ENCODE assay signal across 14 cellular contexts in the genomic region with DNA sequence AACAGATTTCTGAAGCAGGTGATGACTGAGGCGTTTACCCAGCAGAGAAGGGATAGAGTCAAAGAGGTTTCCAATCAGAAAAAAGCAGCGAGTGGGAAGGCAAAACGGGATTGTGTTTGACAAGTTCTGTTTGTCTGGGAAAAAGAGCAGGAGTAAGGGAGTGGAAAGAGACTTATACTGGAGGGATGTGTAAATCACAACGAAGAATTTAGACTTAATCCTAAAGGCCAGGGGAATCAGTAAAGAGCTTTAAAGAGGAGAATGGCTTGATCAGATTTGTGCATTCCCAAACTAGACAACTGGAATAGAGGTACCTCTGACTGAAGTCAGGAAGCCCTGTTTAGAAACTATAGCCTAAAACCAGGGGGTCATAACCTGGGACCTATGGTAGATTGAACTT. TPM values are rescaled to one million over a fixed set of nuclear protein-coding genes. Genes with fewer than 3 reads are reported as not detected.
DNase-seq lines count a peak whose midpoint lies in the region; ATAC-seq, FAIRE-seq and TF ChIP-seq lines count a peak whose summit lies in the region.
"Had no signal": no experiment of that assay in that cellular context is flagged by ENCODE, and none has a peak within 500 bp of the region (broad histone marks: within the 10 kb centered on the region; RNA-seq: fewer than 3 reads in every experiment).

No MANE protein-coding gene starts in this region.

- H3K9me2 ChIP-seq in GM23338 (ENCODE audit: insufficient read depth): no peaks in the 10 kb centered on the region

- DNase-seq in D721Med (ENCODE audit: insufficient read length, low spot score) (peak; percentile 26), GM23338 (ENCODE audit: low spot score) (no peak), WTC11 (ENCODE audit: low spot score) (no peak), nephron progenitor cell (no peak), Peyer's patch (no peak), OCI-M1 (lab: John Stamatoyannopoulos, UW) (no peak), MCF 10A (ENCODE audit: unreplicated experiment) (no peak)
- DNase-seq: C1 segment of cervical spinal cord; CD4-positive, alpha-beta memory T cell; DND-41; GM23248 had no signal

- no peaks in the 10 kb centered on the region for H3K9me3 ChIP-seq in Peyer's patch

- BruUV-seq in MCF 10A (replicated peaks; lab: Mats Ljungman, UMichigan): no TSS peak

- H3K4me2 ChIP-seq in GM23338: peak overlapping the region; percentile 42; the same call in 1 of the 2 replicates

- H3K79me2 ChIP-seq in GM23338 (replicated peaks; ENCODE audit: insufficient read depth): peaks cover 35% of the 10 kb centered on the region

- no peak for FAIRE-seq in D721Med (lab: Jason Lieb, UNC)
- FAIRE-seq: G401.6, GM12892 had no signal

- POLR2A ChIA-PET in WTC11 (lab: Charles Lee): no interaction called here
- POLR2A ChIA-PET in MCF 10A (lab: Yijun Ruan, JAX): no interaction called here

- H3K4me1 Mint-ChIP-seq in GM23338 (peaks cover 21% of the 10 kb centered on the region), WTC11 (peaks cover 24% of the 10 kb centered on the region), nephron progenitor cell (peaks cover 6% of the 10 kb centered on the region), MCF 10A (ENCODE audit: insufficient read depth, unreplicated experiment) (no peaks in the 10 kb centered on the region)

- H3K27ac ChIP-seq in GM23338 (ENCODE audit: low read depth): peak overlapping the region; percentile 83
- H3K27ac ChIP-seq in Peyer's patch: no peak overlapping the region
- H3K27ac ChIP-seq: GM23248 had no signal

- TF ChIP-seq CTCF in D721Med (IDR thresholded peaks at IDR 0.05; ENCODE audit: insufficient read depth, missing control alignments) (no peak), GM23338 (conservative IDR thresholded peaks at IDR 0.05; ENCODE audit: low read depth in 2 of 2) (no peak), WTC11 (IDR thresholded peaks at IDR 0.05) (no peak), nephron progenitor cell (IDR thresholded peaks at IDR 0.05) (no peak), Peyer's patch (IDR thresholded peaks at IDR 0.05) (no peak), MCF 10A (IDR thresholded peaks at IDR 0.05; ENCODE audit: unreplicated experiment) (no peak)

- no peak for ATAC-seq in GM23338
- no peak for ATAC-seq in WTC11

- H3K27me3 Mint-ChIP-seq in GM23338 (ENCODE audit: insufficient read depth, low read depth, poor library complexity) (peaks cover 3% of the 10 kb centered on the region), WTC11 (ENCODE audit: low read depth) (no peaks in the 10 kb centered on the region), nephron progenitor cell (ENCODE audit: low read depth, poor library complexity) (peaks cover 5% of the 10 kb centered on the region), MCF 10A (ENCODE audit: insufficient read depth, unreplicated experiment) (no peaks in the 10 kb centered on the region)
- H3K27me3 Mint-ChIP-seq: CD4-positive, alpha-beta memory T cell had no signal

- H3K4me1 ChIP-seq in GM23338 (ENCODE audit: insufficient read depth): peaks cover 17% of the 10 kb centered on the region
- H3K4me1 ChIP-seq in Peyer's patch: no peaks in the 10 kb centered on the region

- H2AFZ ChIP-seq in GM23338: no peak overlapping the region; the same call in 1 of the 2 replicates
- H2AFZ ChIP-seq: GM23248 had no signal

- H3K36me3 Mint-ChIP-seq in GM23338 (ENCODE audit: low read depth) (peaks cover 5% of the 10 kb centered on the region; the same call in 2 of the 3 replicates), WTC11 (no peaks in the 10 kb centered on the region), nephron progenitor cell (ENCODE audit: low read depth) (no peaks in the 10 kb centered on the region), MCF 10A (ENCODE audit: insufficient read depth, unreplicated experiment) (no peaks in the 10 kb centered on the region)
- H3K36me3 Mint-ChIP-seq: CD4-positive, alpha-beta memory T cell had no signal

- H3K4me3 ChIP-seq in GM23338 (no peak overlapping the region), Peyer's patch (no peak overlapping the region)
- H3K4me3 ChIP-seq: GM23248 had no signal

- H3F3A ChIP-seq in GM23338 (replicated peaks; ENCODE audit: low read depth): 0 out of 2 replicates have a peak, but pooled peaks cover 4% of the 10 kb centered on the region

- H3K27me3 ChIP-seq in GM23338 (ENCODE audit: insufficient read depth): no peaks in the 10 kb centered on the region
- no peaks in the 10 kb centered on the region for H3K27me3 ChIP-seq in Peyer's patch

- CTCF ChIA-PET in WTC11 (lab: Charles Lee) (interaction anchor here (1.0 kb wide), 2 partner anchors 14 to 32 kb away, joined by 3 read pairs; no protein-coding TSS in a partner anchor), MCF 10A (lab: Yijun Ruan, JAX) (interaction anchor here (0.8 kb wide), 1 partner anchor 35 kb away, joined by 4 read pairs; no protein-coding TSS in a partner anchor)

- H3K4me3 Mint-ChIP-seq in GM23338 (no peak overlapping the region; the same call in 2 of the 3 replicates), WTC11 (no peak overlapping the region), nephron progenitor cell (no peak overlapping the region), MCF 10A (ENCODE audit: unreplicated experiment) (no peak overlapping the region)
- H3K4me3 Mint-ChIP-seq: CD4-positive, alpha-beta memory T cell; H9 had no signal

- H3K36me3 ChIP-seq in GM23338 (ENCODE audit: insufficient read depth) (no peaks in the 10 kb centered on the region), Peyer's patch (no peaks in the 10 kb centered on the region)

- H3K27ac Mint-ChIP-seq in GM23338 (no peak overlapping the region), WTC11 (peak overlapping the region; percentile 19), nephron progenitor cell (peak overlapping the region; percentile 0), MCF 10A (ENCODE audit: low read depth, unreplicated experiment) (no peak overlapping the region)
- H3K27ac Mint-ChIP-seq: CD4-positive, alpha-beta memory T cell had no signal

- intact Hi-C loops in MCF 10A (cut with micrococcal nuclease): no loop called here

- H4K20me1 ChIP-seq in GM23338 (replicated peaks; ENCODE audit: insufficient read depth): no peaks in the 10 kb centered on the region

- no peak for TF ChIP-seq POLR2A in Peyer's patch (IDR thresholded peaks at IDR 0.05)

- H3K9me3 Mint-ChIP-seq in GM23338 (no peaks in the 10 kb centered on the region), WTC11 (no peaks in the 10 kb centered on the region), nephron progenitor cell (no peaks in the 10 kb centered on the region), MCF 10A (ENCODE audit: unreplicated experiment) (no peaks in the 10 kb centered on the region)
- H3K9me3 Mint-ChIP-seq: CD4-positive, alpha-beta memory T cell; H9 had no signal

TF ChIP-seq in WTC11, 78 proteins besides CTCF, POLR2A, EP300 and RAD21 (continues in another document):
- TF ChIP-seq ATF1 (CRISPR knock-in tag; IDR thresholded peaks at IDR 0.05) (no peak), NR2C2 (CRISPR knock-in tag; IDR thresholded peaks at IDR 0.05) (no peak)
- TF ChIP-seq, protein P1, sequence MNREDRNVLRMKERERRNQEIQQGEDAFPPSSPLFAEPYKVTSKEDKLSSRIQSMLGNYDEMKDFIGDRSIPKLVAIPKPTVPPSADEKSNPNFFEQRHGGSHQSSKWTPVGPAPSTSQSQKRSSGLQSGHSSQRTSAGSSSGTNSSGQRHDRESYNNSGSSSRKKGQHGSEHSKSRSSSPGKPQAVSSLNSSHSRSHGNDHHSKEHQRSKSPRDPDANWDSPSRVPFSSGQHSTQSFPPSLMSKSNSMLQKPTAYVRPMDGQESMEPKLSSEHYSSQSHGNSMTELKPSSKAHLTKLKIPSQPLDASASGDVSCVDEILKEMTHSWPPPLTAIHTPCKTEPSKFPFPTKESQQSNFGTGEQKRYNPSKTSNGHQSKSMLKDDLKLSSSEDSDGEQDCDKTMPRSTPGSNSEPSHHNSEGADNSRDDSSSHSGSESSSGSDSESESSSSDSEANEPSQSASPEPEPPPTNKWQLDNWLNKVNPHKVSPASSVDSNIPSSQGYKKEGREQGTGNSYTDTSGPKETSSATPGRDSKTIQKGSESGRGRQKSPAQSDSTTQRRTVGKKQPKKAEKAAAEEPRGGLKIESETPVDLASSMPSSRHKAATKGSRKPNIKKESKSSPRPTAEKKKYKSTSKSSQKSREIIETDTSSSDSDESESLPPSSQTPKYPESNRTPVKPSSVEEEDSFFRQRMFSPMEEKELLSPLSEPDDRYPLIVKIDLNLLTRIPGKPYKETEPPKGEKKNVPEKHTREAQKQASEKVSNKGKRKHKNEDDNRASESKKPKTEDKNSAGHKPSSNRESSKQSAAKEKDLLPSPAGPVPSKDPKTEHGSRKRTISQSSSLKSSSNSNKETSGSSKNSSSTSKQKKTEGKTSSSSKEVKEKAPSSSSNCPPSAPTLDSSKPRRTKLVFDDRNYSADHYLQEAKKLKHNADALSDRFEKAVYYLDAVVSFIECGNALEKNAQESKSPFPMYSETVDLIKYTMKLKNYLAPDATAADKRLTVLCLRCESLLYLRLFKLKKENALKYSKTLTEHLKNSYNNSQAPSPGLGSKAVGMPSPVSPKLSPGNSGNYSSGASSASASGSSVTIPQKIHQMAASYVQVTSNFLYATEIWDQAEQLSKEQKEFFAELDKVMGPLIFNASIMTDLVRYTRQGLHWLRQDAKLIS (CRISPR knock-in tag; IDR thresholded peaks at IDR 0.05; ENCODE audit: borderline replicate concordance): no peak
- TF ChIP-seq, protein P2, sequence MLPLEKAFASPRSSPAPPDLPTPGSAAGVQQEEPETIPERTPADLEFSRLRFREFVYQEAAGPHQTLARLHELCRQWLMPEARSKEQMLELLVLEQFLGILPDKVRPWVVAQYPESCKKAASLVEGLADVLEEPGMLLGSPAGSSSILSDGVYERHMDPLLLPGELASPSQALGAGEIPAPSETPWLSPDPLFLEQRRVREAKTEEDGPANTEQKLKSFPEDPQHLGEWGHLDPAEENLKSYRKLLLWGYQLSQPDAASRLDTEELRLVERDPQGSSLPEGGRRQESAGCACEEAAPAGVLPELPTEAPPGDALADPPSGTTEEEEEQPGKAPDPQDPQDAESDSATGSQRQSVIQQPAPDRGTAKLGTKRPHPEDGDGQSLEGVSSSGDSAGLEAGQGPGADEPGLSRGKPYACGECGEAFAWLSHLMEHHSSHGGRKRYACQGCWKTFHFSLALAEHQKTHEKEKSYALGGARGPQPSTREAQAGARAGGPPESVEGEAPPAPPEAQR (CRISPR knock-in tag; IDR thresholded peaks at IDR 0.05): no peak

RNA-seq across cellular contexts. Expression of a gene that starts 31.5 kb away (rescaled TPM):
- 99.2 and 126 TPM in 2 replicates for total RNA-seq in GM23338 (2014; rRNA removed; shearing (Covaris generic))
- polyA plus RNA-seq in GM23338 (2016; fragmentation: Nextera tagmentation; extraction: Ambion mirVana): 20.5 and 23.3 TPM in 2 replicates
- total RNA-seq in WTC11 (2021) (69.1 to 74.9 TPM (median 69.6 TPM) in 3 replicates), Peyer's patch (100 to 1,000 TPM in 2 of 4 donors, 10 to 100 TPM in 2; 71.5 to 120 (median 91.7) TPM), MCF 10A (2022) (64.5 and 65.1 TPM in 2 replicates)

RNA-seq across cellular contexts. Expression of a gene that starts 52.8 kb away (rescaled TPM):
- total RNA-seq in GM23338 (2014; rRNA removed; shearing (Covaris generic)): 3,506 and 4,648 TPM in 2 replicates
- polyA plus RNA-seq in GM23338 (2016; fragmentation: Nextera tagmentation; extraction: Ambion mirVana): 2,252 and 2,486 TPM in 2 replicates
- total RNA-seq in WTC11 (2021) (2,111 to 2,489 TPM (median 2,363 TPM) in 3 replicates), Peyer's patch (1,000 to 10,000 TPM in 2 of 4 donors, 100 to 1,000 TPM in 2; 879 to 3,561 (median 1,074) TPM), MCF 10A (2022) (2,661 and 2,955 TPM in 2 replicates)

Comparison
In these comparisons a context has a peak if more than half of its experiments do, and no peak if none do; other contexts are left out.
1. H3K27ac Mint-ChIP-seq: peak in WTC11 (single experiment) and nephron progenitor cell (single experiment); none in GM23338 (single experiment) and MCF 10A (single experiment).